In genomic region chr3:188546835-188547670, GRCh38 we compare ENCODE assay signal across 14 cellular contexts.
A peak's percentile ranks its signal among the peaks of the same experiment; 100 is the strongest.
DNase-seq lines count a peak whose midpoint lies in the region; ATAC-seq and TF ChIP-seq lines count a peak whose summit lies in the region.
"Had no signal": no experiment of that assay in that cellular context is flagged by ENCODE, and none has a peak within 500 bp of the region (broad histone marks: within the 10 kb centered on the region; RNA-seq: fewer than 3 reads in every experiment).

No MANE protein-coding gene starts in this region.

- H3K79me2 ChIP-seq in OCI-LY3 (ENCODE audit: low read length), result no peaks in the 10 kb centered on the region

- H3K9ac ChIP-seq in OCI-LY3 (ENCODE audit: low read length), result no peak overlapping the region

- intact Hi-C loops in Calu3 (cut with micrococcal nuclease; ENCODE audit: unreplicated experiment), result no loop called here
- intact Hi-C loops in mucosa of descending colon (cut with DNase I, micrococcal nuclease), result no loop called here
- intact Hi-C loops in upper lobe of right lung (cut with DNase I), result no loop called here

- peak overlapping the region; percentile 20 for H3K4me2 ChIP-seq in OCI-LY3 (ENCODE audit: low read length)

- H3K36me3 Mint-ChIP-seq in Calu3 (ENCODE audit: insufficient read depth, unreplicated experiment) (peaks cover 4% of the 10 kb centered on the region), endothelial cell (ENCODE audit: low read depth, unreplicated experiment) (peaks cover 5% of the 10 kb centered on the region)

- H3K36me3 ChIP-seq in OCI-LY3 (replicated peaks; ENCODE audit: low read depth, low read length), result no peaks in the 10 kb centered on the region
- H3K36me3 ChIP-seq in mucosa of descending colon (ENCODE audit: low read depth), result no peaks in the 10 kb centered on the region
- H3K36me3 ChIP-seq in suprapubic skin, result no peaks in the 10 kb centered on the region
- H3K36me3 ChIP-seq in upper lobe of right lung, result no peaks in the 10 kb centered on the region
- H3K36me3 ChIP-seq: ovary had no signal

- TF ChIP-seq CTCF in Calu3 (IDR thresholded peaks at IDR 0.05; ENCODE audit: unreplicated experiment), result no peak
- no peak for TF ChIP-seq CTCF in OCI-LY3 (IDR thresholded peaks at IDR 0.05; ENCODE audit: low read depth, low read length)
- TF ChIP-seq CTCF in endothelial cell (IDR thresholded peaks at IDR 0.05; ENCODE audit: unreplicated experiment), result no peak
- no peak for TF ChIP-seq CTCF in mucosa of descending colon (IDR thresholded peaks at IDR 0.05)
- no peak for TF ChIP-seq CTCF in suprapubic skin (IDR thresholded peaks at IDR 0.05)
- TF ChIP-seq CTCF in upper lobe of right lung (IDR thresholded peaks at IDR 0.05), result no peak

- H3K27me3 Mint-ChIP-seq in Calu3 (ENCODE audit: unreplicated experiment) (no peaks in the 10 kb centered on the region), endothelial cell (ENCODE audit: unreplicated experiment) (peaks cover 5% of the 10 kb centered on the region)
- H3K27me3 Mint-ChIP-seq: CD4-positive, alpha-beta T cell had no signal

- peak; percentile 40 for ATAC-seq in mucosa of descending colon
- no peak for ATAC-seq in upper lobe of right lung

- H3K4me1 Mint-ChIP-seq in Calu3 (ENCODE audit: low read depth, unreplicated experiment) (peaks cover 21% of the 10 kb centered on the region), endothelial cell (ENCODE audit: unreplicated experiment) (peaks cover 36% of the 10 kb centered on the region)

- 93% methylated on average over 6 of the region's 6 CpGs for WGBS in suprapubic skin

- CTCF ChIA-PET in Calu3 (lab: Charles Lee), result interaction anchor here (0.6 to 1.4 kb wide), 2 partner anchors 13 to 36 kb away, joined by 3 to 5 read pairs; no protein-coding TSS in a partner anchor

- no peak overlapping the region for H3K4me3 ChIP-seq in OCI-LY3 (ENCODE audit: low read length)
- no peak overlapping the region for H3K4me3 ChIP-seq in mucosa of descending colon
- H3K4me3 ChIP-seq in suprapubic skin, result no peak overlapping the region
- no peak overlapping the region for H3K4me3 ChIP-seq in upper lobe of right lung
- H3K4me3 ChIP-seq: ovary had no signal

- peak overlapping the region; percentile 13 for H3K27ac Mint-ChIP-seq in Calu3 (ENCODE audit: unreplicated experiment)
- H3K27ac Mint-ChIP-seq in endothelial cell (ENCODE audit: unreplicated experiment), result peak overlapping the region; percentile 70
- H3K27ac Mint-ChIP-seq: CD4-positive, alpha-beta T cell had no signal

- no peaks in the 10 kb centered on the region for H4K20me1 ChIP-seq in OCI-LY3 (ENCODE audit: insufficient read depth, low read length)

- DNase-seq in Calu3 (no peak), endothelial cell (ENCODE audit: low spot score) (no peak), mucosa of descending colon (no peak), suprapubic skin (ENCODE audit: low spot score in 2 of 2) (no peak), HuH-7 (ENCODE audit: low spot score) (no peak), upper lobe of right lung (no peak)
- no peak for DNase-seq in stimulated activated CD8-positive, alpha-beta memory T cell treated with anti-CD3 and anti-CD28 coated beads, Interleukin-4, amount 100 ng/mL, for 48 hours
- DNase-seq: activated CD4-positive, alpha-beta T cell treated with anti-CD3 and anti-CD28 coated beads, Interleukin-2, amount 50 U/mL, for 4 hours; activated gamma-delta T cell treated with Interleukin-2 at 50 U/mL for 16 hours; CD4-positive, alpha-beta T cell; ovary; stimulated activated naive CD4-positive, alpha-beta T cell; T-helper 2 cell had no signal

- TF ChIP-seq POLR2A in suprapubic skin (IDR thresholded peaks at IDR 0.05), result no peak

- no peak overlapping the region for H2AFZ ChIP-seq in OCI-LY3 (ENCODE audit: low read depth, low read length)

- H3K9me3 ChIP-seq in OCI-LY3 (ENCODE audit: insufficient read depth, low read length) (no peaks in the 10 kb centered on the region), mucosa of descending colon (no peaks in the 10 kb centered on the region), suprapubic skin (no peaks in the 10 kb centered on the region), upper lobe of right lung (no peaks in the 10 kb centered on the region)
- H3K9me3 ChIP-seq: ovary had no signal

- no peaks in the 10 kb centered on the region for H3K27me3 ChIP-seq in OCI-LY3 (ENCODE audit: low read depth, low read length)
- H3K27me3 ChIP-seq in suprapubic skin, result no peaks in the 10 kb centered on the region
- no peaks in the 10 kb centered on the region for H3K27me3 ChIP-seq in upper lobe of right lung
- H3K27me3 ChIP-seq: ovary had no signal

- BruUV-seq in Calu3 (replicated peaks; lab: Mats Ljungman, UMichigan), result no TSS peak

- H3K27ac ChIP-seq in OCI-LY3 (ENCODE audit: low read length), result 0 out of 2 replicates have a peak overlapping the region, but pooled peaks have one; percentile 5
- no peak overlapping the region for H3K27ac ChIP-seq in suprapubic skin
- H3K27ac ChIP-seq in upper lobe of right lung, result no peak overlapping the region
- H3K27ac ChIP-seq: ovary had no signal

- H3K9me3 Mint-ChIP-seq in Calu3 (ENCODE audit: low read depth, unreplicated experiment), result no peaks in the 10 kb centered on the region
- H3K9me3 Mint-ChIP-seq in endothelial cell (ENCODE audit: unreplicated experiment), result no peaks in the 10 kb centered on the region
- H3K9me3 Mint-ChIP-seq: CD4-positive, alpha-beta T cell had no signal

- H3K4me3 Mint-ChIP-seq in Calu3 (ENCODE audit: low read depth, unreplicated experiment), result no peak overlapping the region
- H3K4me3 Mint-ChIP-seq in endothelial cell (ENCODE audit: unreplicated experiment), result no peak overlapping the region
- H3K4me3 Mint-ChIP-seq: CD4-positive, alpha-beta T cell had no signal

- H3K4me1 ChIP-seq in OCI-LY3 (ENCODE audit: low read length) (peaks cover 16% of the 10 kb centered on the region), mucosa of descending colon (ENCODE audit: low read depth) (peaks cover 2% of the 10 kb centered on the region), suprapubic skin (no peaks in the 10 kb centered on the region), upper lobe of right lung (no peaks in the 10 kb centered on the region)

- no peak for TF ChIP-seq EP300 in suprapubic skin (IDR thresholded peaks at IDR 0.05)
